ENCODE assay signal across 18 cellular contexts in genomic region chr2:150530168-150530567, GRCh38. TPM values are rescaled to one million over a fixed set of nuclear protein-coding genes. Genes with fewer than 3 reads are reported as not detected.
"Had no signal": no experiment of that assay in that cellular context is flagged by ENCODE, and none has a peak within 500 bp of the region (broad histone marks: within the 10 kb centered on the region; RNA-seq: fewer than 3 reads in every experiment).

No MANE protein-coding gene starts in this region.

- H3K4me1 Mint-ChIP-seq: activated CD4-positive, alpha-beta T cell treated with anti-CD3 and anti-CD28 coated beads for 36 hours; natural killer cell had no signal

- H3K4me1 ChIP-seq: colonic mucosa, prostate gland had no signal

- H3K27me3 ChIP-seq: cardiac muscle cell, colonic mucosa, sigmoid colon had no signal

- H3K9me3 Mint-ChIP-seq: activated CD8-positive, alpha-beta T cell treated with anti-CD3 and anti-CD28 coated beads for 36 hours; activated T-cell treated with anti-CD3 and anti-CD28 coated beads, Interleukin-2, amount 50 U/mL, for 72 hours; stimulated activated naive CD8-positive, alpha-beta T cell treated with anti-CD3 and anti-CD28 coated beads, Interleukin-15, Interleukin-2, amounts not matched to agents 100 ng/mL and 50 ng/mL, for 24 hours had no signal

- H3K36me3 Mint-ChIP-seq: natural killer cell had no signal

- DNase-seq: activated CD4-positive, alpha-beta T cell treated with anti-CD3 and anti-CD28 coated beads for 36 hours; activated CD8-positive, alpha-beta memory T cell treated with anti-CD3 and anti-CD28 coated beads, Interleukin-2, amount 50 U/mL, for 4 hours; activated CD8-positive, alpha-beta T cell treated with anti-CD3 and anti-CD28 coated beads for 36 hours; activated T-cell treated with anti-CD3 and anti-CD28 coated beads, Interleukin-2, amount 50 U/mL, for 72 hours; aorta; colonic mucosa; effector CD4-positive, alpha-beta T cell; mucosa of descending colon; natural killer cell; nucleus accumbens; sigmoid colon; stimulated activated CD4-positive, alpha-beta T cell treated with anti-CD3 and anti-CD28 coated beads, Interleukin-4, amount 100 ng/mL, for 24 hours; T-helper 1 cell; WERI-Rb-1 had no signal

- H3K36me3 ChIP-seq: cardiac muscle cell, colonic mucosa, prostate gland, sigmoid colon, WERI-Rb-1 had no signal

- H3K4me3 ChIP-seq: cardiac muscle cell, colonic mucosa, lung, mucosa of descending colon, prostate gland, sigmoid colon had no signal

- H3K27ac ChIP-seq: cardiac muscle cell, colonic mucosa, prostate gland, WERI-Rb-1 had no signal

- H3K9me3 ChIP-seq: colonic mucosa, mucosa of descending colon, prostate gland, sigmoid colon had no signal

- ATAC-seq: activated CD4-positive, alpha-beta T cell treated with anti-CD3 and anti-CD28 coated beads for 36 hours; activated CD8-positive, alpha-beta T cell treated with anti-CD3 and anti-CD28 coated beads for 36 hours; activated T-cell treated with anti-CD3 and anti-CD28 coated beads, Interleukin-2, amount 50 U/mL, for 72 hours; mucosa of descending colon; natural killer cell had no signal

- H3K27me3 Mint-ChIP-seq: activated CD4-positive, alpha-beta T cell treated with anti-CD3 and anti-CD28 coated beads for 36 hours; activated CD8-positive, alpha-beta T cell treated with anti-CD3 and anti-CD28 coated beads for 36 hours; stimulated activated naive CD8-positive, alpha-beta T cell treated with anti-CD3 and anti-CD28 coated beads, Interleukin-15, Interleukin-2, amounts not matched to agents 100 ng/mL and 50 ng/mL, for 24 hours had no signal

- H3K27ac Mint-ChIP-seq: activated CD4-positive, alpha-beta T cell treated with anti-CD3 and anti-CD28 coated beads for 36 hours; activated CD8-positive, alpha-beta T cell treated with anti-CD3 and anti-CD28 coated beads for 36 hours; activated T-cell treated with anti-CD3 and anti-CD28 coated beads, Interleukin-2, amount 50 U/mL, for 72 hours; natural killer cell; stimulated activated naive CD8-positive, alpha-beta T cell treated with anti-CD3 and anti-CD28 coated beads, Interleukin-15, Interleukin-2, amounts not matched to agents 100 ng/mL and 50 ng/mL, for 24 hours had no signal

- H3K4me3 Mint-ChIP-seq: activated CD4-positive, alpha-beta T cell treated with anti-CD3 and anti-CD28 coated beads for 36 hours; activated CD8-positive, alpha-beta T cell treated with anti-CD3 and anti-CD28 coated beads for 36 hours; activated T-cell treated with anti-CD3 and anti-CD28 coated beads, Interleukin-2, amount 50 U/mL, for 72 hours; natural killer cell; stimulated activated naive CD8-positive, alpha-beta T cell treated with anti-CD3 and anti-CD28 coated beads, Interleukin-15, Interleukin-2, amounts not matched to agents 100 ng/mL and 50 ng/mL, for 24 hours had no signal

RNA-seq across cellular contexts. Expression of gene RND3, which starts 42.7 kb away (rescaled TPM):
- total RNA-seq: activated CD4-positive, alpha-beta T cell treated with anti-CD3 and anti-CD28 coated beads for 36 hours; activated CD8-positive, alpha-beta T cell treated with anti-CD3 and anti-CD28 coated beads for 36 hours; activated T-cell treated with anti-CD3 and anti-CD28 coated beads, Interleukin-2, amount 50 U/mL, for 72 hours; natural killer cell had no signal
